ENCODE assay signal across 20 cellular contexts in the genomic region with DNA sequence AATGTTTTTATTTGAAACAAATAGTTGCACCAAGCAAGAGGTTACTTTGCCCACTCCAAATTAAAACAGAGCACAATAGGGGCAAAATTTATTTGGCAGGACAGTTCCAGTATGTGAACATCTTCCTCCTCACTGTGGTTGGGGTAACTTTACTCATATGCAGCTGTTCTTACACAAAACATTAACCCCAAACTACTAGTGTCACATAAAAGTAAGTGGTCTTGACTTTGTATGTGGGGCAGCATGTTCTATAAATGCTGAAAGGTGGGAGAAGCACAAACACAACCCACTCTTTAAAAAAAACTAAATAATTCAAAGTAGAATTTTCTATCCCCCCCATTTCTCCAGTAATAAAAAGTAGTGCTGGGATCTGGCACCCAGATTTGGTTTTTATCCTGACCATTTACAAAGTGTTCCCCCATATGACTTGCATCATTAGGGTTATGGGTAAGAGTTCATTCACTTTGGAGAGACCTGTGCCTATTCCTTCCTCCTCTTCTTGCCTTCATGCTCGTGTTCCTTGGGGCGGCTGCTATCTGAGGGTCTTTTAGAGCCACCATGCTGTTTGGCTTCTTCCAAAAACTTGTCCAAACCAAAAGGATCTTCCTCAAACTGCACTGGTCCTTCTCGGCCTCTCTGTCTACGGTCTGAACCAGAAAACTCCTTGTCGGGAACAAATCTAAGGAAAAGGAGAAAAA. TPM values are rescaled to one million over a fixed set of nuclear protein-coding genes. Genes with fewer than 3 reads are reported as not detected.
DNase-seq lines count a peak whose midpoint lies in the region; ATAC-seq, FAIRE-seq and TF ChIP-seq lines count a peak whose summit lies in the region.
"Had no signal": no experiment of that assay in that cellular context is flagged by ENCODE, and none has a peak within 500 bp of the region (broad histone marks: within the 10 kb centered on the region; RNA-seq: fewer than 3 reads in every experiment).

No MANE protein-coding gene starts in this region.

- CTCF ChIA-PET in HepG2 (lab: Yijun Ruan, JAX; ENCODE audit: low intra/inter-chr PET ratio, low total read pairs), result no interaction called here

- no peak overlapping the region for H3K4me2 ChIP-seq in HepG2 (ENCODE audit: low read depth, low read length)

- DNase-seq in HepG2 (ENCODE audit: low spot score), result no peak
- no peak for DNase-seq in right lobe of liver
- no peak for DNase-seq in activated naive CD8-positive, alpha-beta T cell treated with anti-CD3 and anti-CD28 coated beads, Interleukin-2, amount 50 U/mL, for 24 hours
- no peak for DNase-seq in head of caudate nucleus
- DNase-seq in NCI-H748 (lab: John Stamatoyannopoulos, UW; ENCODE audit: unreplicated experiment), result no peak
- DNase-seq: foreskin fibroblast; HCEC 1CT; hypothalamus; islet precursor cell; NCI-H1417; NCI-H2107; NCI-H510A treated with DMSO at 0.1 percent for 48 hours; nucleus accumbens; stimulated activated CD4-positive, alpha-beta T cell treated with anti-CD3 and anti-CD28 coated beads, Interleukin-12 subunit alpha, Interleukin-12 subunit beta, amount 100 ng/mL, for 4 hours; SW 1271; upper lobe of right lung had no signal

- H3K9me3 Mint-ChIP-seq in IgD-negative memory B cell, result no peaks in the 10 kb centered on the region
- no peaks in the 10 kb centered on the region for H3K9me3 Mint-ChIP-seq in activated naive CD8-positive, alpha-beta T cell treated with anti-CD3 and anti-CD28 coated beads, Interleukin-2, amount 50 U/mL, for 24 hours
- H3K9me3 Mint-ChIP-seq in stimulated activated memory B cell treated with anti-CD40 and anti-IgM and Interleukin-4, amounts not matched to agents 10 μg/mL and 1 μg/mL and 100 μg/mL, for 72 hours, result no peaks in the 10 kb centered on the region
- H3K9me3 Mint-ChIP-seq: dendritic cell treated with granulocyte-macrophage colony-stimulating factor and Interleukin-4, amounts not matched to agents 40 ng/mL and 50 ng/mL, for 4 days had no signal

- H3K4me1 Mint-ChIP-seq in IgD-negative memory B cell, result peaks cover 0 to 2% (median 2%) of the 10 kb centered on the region in 3 donors
- H3K4me1 Mint-ChIP-seq in activated naive CD8-positive, alpha-beta T cell treated with anti-CD3 and anti-CD28 coated beads, Interleukin-2, amount 50 U/mL, for 24 hours, result peaks cover 21% of the 10 kb centered on the region
- H3K4me1 Mint-ChIP-seq in stimulated activated memory B cell treated with anti-CD40 and anti-IgM and Interleukin-4, amounts not matched to agents 10 μg/mL and 1 μg/mL and 100 μg/mL, for 72 hours, result peaks cover 5% of the 10 kb centered on the region

- FAIRE-seq in HepG2 (lab: Jason Lieb, UNC), result no peak
- FAIRE-seq: bronchial epithelial cell had no signal

- peaks cover 11% of the 10 kb centered on the region for H3K79me2 ChIP-seq in HepG2 (ENCODE audit: insufficient read depth, low read length)

- TSS peak; percentile 60 for BruUV-seq in HepG2 (replicated peaks; lab: Mats Ljungman, UMichigan)

- peak in 1 of 2 experiments; percentile 3; a peak in 1 of 4 replicates for TF ChIP-seq POLR2A in HepG2 (IDR thresholded peaks at IDR 0.05; ENCODE audit: insufficient read depth in 1 of 2, low read depth in 2 of 2, low read length in 2 of 2)
- no peak for TF ChIP-seq POLR2A in right lobe of liver (IDR thresholded peaks at IDR 0.05)

- no peak overlapping the region for H3K4me3 Mint-ChIP-seq in IgD-negative memory B cell
- H3K4me3 Mint-ChIP-seq in activated naive CD8-positive, alpha-beta T cell treated with anti-CD3 and anti-CD28 coated beads, Interleukin-2, amount 50 U/mL, for 24 hours, result no peak overlapping the region
- no peak overlapping the region for H3K4me3 Mint-ChIP-seq in stimulated activated memory B cell treated with anti-CD40 and anti-IgM and Interleukin-4, amounts not matched to agents 10 μg/mL and 1 μg/mL and 100 μg/mL, for 72 hours
- H3K4me3 Mint-ChIP-seq: dendritic cell treated with granulocyte-macrophage colony-stimulating factor and Interleukin-4, amounts not matched to agents 40 ng/mL and 50 ng/mL, for 4 days had no signal

- H3K9me3 ChIP-seq in HepG2 (ENCODE audit: low read length) (no peaks in the 10 kb centered on the region), right lobe of liver (no peaks in the 10 kb centered on the region)
- H3K9me3 ChIP-seq: upper lobe of right lung had no signal

- H3K36me3 ChIP-seq in HepG2 (replicated peaks in 1 of 2; ENCODE audit: control insufficient read depth in 1 of 2, insufficient read depth in 2 of 2, low read length in 2 of 2) (peaks cover 9 to 72% of the 10 kb centered on the region in 2 experiments), right lobe of liver (peaks cover 3 to 93% (median 39%) of the 10 kb centered on the region in 4 donors)

- peak overlapping the region in 2 of 3 donors; percentile 9 to 13 for H3K27ac Mint-ChIP-seq in IgD-negative memory B cell
- peak overlapping the region; percentile 25 for H3K27ac Mint-ChIP-seq in activated naive CD8-positive, alpha-beta T cell treated with anti-CD3 and anti-CD28 coated beads, Interleukin-2, amount 50 U/mL, for 24 hours
- H3K27ac Mint-ChIP-seq in stimulated activated memory B cell treated with anti-CD40 and anti-IgM and Interleukin-4, amounts not matched to agents 10 μg/mL and 1 μg/mL and 100 μg/mL, for 72 hours, result peak overlapping the region; percentile 24

- H3K4me1 ChIP-seq in HepG2 (ENCODE audit: insufficient read depth, low read length) (no peaks in the 10 kb centered on the region), right lobe of liver (no peaks in the 10 kb centered on the region)
- H3K4me1 ChIP-seq: upper lobe of right lung had no signal

- H3K36me3 Mint-ChIP-seq in IgD-negative memory B cell, result peaks cover 12% of the 10 kb centered on the region
- H3K36me3 Mint-ChIP-seq in activated naive CD8-positive, alpha-beta T cell treated with anti-CD3 and anti-CD28 coated beads, Interleukin-2, amount 50 U/mL, for 24 hours (ENCODE audit: low read depth), result peaks cover 64% of the 10 kb centered on the region
- peaks cover 60% of the 10 kb centered on the region for H3K36me3 Mint-ChIP-seq in stimulated activated memory B cell treated with anti-CD40 and anti-IgM and Interleukin-4, amounts not matched to agents 10 μg/mL and 1 μg/mL and 100 μg/mL, for 72 hours

- POLR2A ChIA-PET in HepG2 (lab: Yijun Ruan, JAX), result no interaction called here

- no peak for TF ChIP-seq CTCF in HepG2 (CRISPR knock-in tag; IDR thresholded peaks at IDR 0.05)
- TF ChIP-seq CTCF in right lobe of liver (IDR thresholded peaks at IDR 0.05), result no peak

- no peak overlapping the region for H3K9ac ChIP-seq in HepG2 (ENCODE audit: insufficient read depth, low read depth, low read length)

- no peaks in the 10 kb centered on the region; the same call in 1 of the 2 replicates for H4K20me1 ChIP-seq in HepG2 (ENCODE audit: insufficient read depth, low read length)

- H3K27me3 Mint-ChIP-seq in IgD-negative memory B cell, result no peaks in the 10 kb centered on the region
- H3K27me3 Mint-ChIP-seq in activated naive CD8-positive, alpha-beta T cell treated with anti-CD3 and anti-CD28 coated beads, Interleukin-2, amount 50 U/mL, for 24 hours, result no peaks in the 10 kb centered on the region
- no peaks in the 10 kb centered on the region for H3K27me3 Mint-ChIP-seq in stimulated activated memory B cell treated with anti-CD40 and anti-IgM and Interleukin-4, amounts not matched to agents 10 μg/mL and 1 μg/mL and 100 μg/mL, for 72 hours
- H3K27me3 Mint-ChIP-seq: dendritic cell treated with granulocyte-macrophage colony-stimulating factor and Interleukin-4, amounts not matched to agents 40 ng/mL and 50 ng/mL, for 4 days had no signal

- no peak for ATAC-seq in HepG2
- ATAC-seq in right lobe of liver, result no peak
- ATAC-seq in activated naive CD8-positive, alpha-beta T cell treated with anti-CD3 and anti-CD28 coated beads, Interleukin-2, amount 50 U/mL, for 24 hours, result no peak
- ATAC-seq in stimulated activated memory B cell treated with anti-CD40 and anti-IgM and Interleukin-4, amounts not matched to agents 10 μg/mL and 1 μg/mL and 100 μg/mL, for 72 hours, result no peak
- ATAC-seq: upper lobe of right lung had no signal

- TF ChIP-seq RAD21 in HepG2 (CRISPR knock-in tag; IDR thresholded peaks at IDR 0.05), result no peak

- no peak overlapping the region for H2AFZ ChIP-seq in HepG2 (ENCODE audit: low read length)

- H3K27ac ChIP-seq in HepG2 (ENCODE audit: extremely low read length, insufficient read depth, low read length), result no peak overlapping the region
- H3K27ac ChIP-seq in right lobe of liver, result no peak overlapping the region
- H3K27ac ChIP-seq: upper lobe of right lung had no signal

- H3K27me3 ChIP-seq in HepG2 (ENCODE audit: control insufficient read depth in 1 of 2, insufficient read depth in 2 of 2, low read length in 2 of 2), result no peaks in the 10 kb centered on the region
- H3K27me3 ChIP-seq in right lobe of liver, result no peaks in the 10 kb centered on the region
- H3K27me3 ChIP-seq: upper lobe of right lung had no signal

- intact Hi-C loops in HepG2 (cut with micrococcal nuclease; ENCODE audit: unreplicated experiment) (no loop called here), right lobe of liver (cut with DNase I) (no loop called here), head of caudate nucleus (cut with DNase I) (no loop called here)

- TF ChIP-seq EP300 in HepG2 (IDR thresholded peaks at IDR 0.05; ENCODE audit: low read depth in 2 of 2, low read length in 2 of 2) (no peak), HepG2 (CRISPR knock-in tag; IDR thresholded peaks at IDR 0.05; ENCODE audit: borderline replicate concordance) (no peak)

- in situ Hi-C loops in HepG2 (cut with HindIII; ENCODE audit: extremely low pct_ligation_motif_present, low pct_unique_long_range_greater_than_20kb), result no loop called here

- H3K4me3 ChIP-seq in HepG2 (replicated peaks in 1 of 3; ENCODE audit: insufficient read depth in 1 of 3, low read depth in 2 of 3, low read length in 3 of 3) (no peak overlapping the region), right lobe of liver (no peak overlapping the region)
- H3K4me3 ChIP-seq: upper lobe of right lung had no signal

- 98% methylated on average over 5 of the region's 5 CpGs for WGBS in HepG2 (ENCODE audit: low lambda C conversion rate)
- WGBS in right lobe of liver (ENCODE audit: insufficient coverage, low coverage, low lambda C conversion rate, missing lambda C conversion rate), result 80% methylated on average over 5 of the region's 5 CpGs

RNA-seq across cellular contexts. Expression of gene SLIRP, which starts 9.9 kb away (rescaled TPM):
- 548 and 656 TPM in 2 replicates for total RNA-seq in HepG2 (2016; rRNA removed; fragmentation: Illumina TruSeq; extraction: Trizol)
- total RNA-seq in HepG2 (2016; cell fraction: cytosol; rRNA removed; fragmentation: Illumina TruSeq; extraction: Trizol; ENCODE audit: low read depth), result 191 and 199 TPM in 2 replicates
- total RNA-seq in HepG2 (2016; cell fraction: insoluble cytoplasmic fraction; rRNA removed; fragmentation: Illumina TruSeq; extraction: Trizol), result 524 and 730 TPM in 2 replicates
- total RNA-seq in HepG2 (2016; cell fraction: membrane; rRNA removed; fragmentation: Illumina TruSeq; extraction: Trizol), result 218 and 228 TPM in 2 replicates
- 193 and 196 TPM in 2 replicates for total RNA-seq in HepG2 (2016; cell fraction: nucleus; rRNA removed; fragmentation: Illumina TruSeq; extraction: Trizol)
- polyA plus RNA-seq in HepG2 (2011; rRNA removed), result 210 and 281 TPM in 2 replicates
- polyA plus RNA-seq in HepG2 (2011; cell fraction: cytosol; rRNA removed), result 140 and 189 TPM in 2 replicates
- polyA plus RNA-seq in HepG2 (2011; cell fraction: nucleus; rRNA removed), result 37.4 and 61.1 TPM in 2 replicates
- 209 and 256 TPM in 2 replicates for polyA plus RNA-seq in HepG2 (2012)
- 146 and 163 TPM in 2 replicates for polyA plus RNA-seq in HepG2 (2016; cell fraction: cytosol; fragmentation: Illumina TruSeq; extraction: Trizol; ENCODE audit: low read depth)
- polyA plus RNA-seq in HepG2 (2016; cell fraction: insoluble cytoplasmic fraction; fragmentation: Illumina TruSeq; extraction: Trizol; ENCODE audit: low read depth), result 446 and 490 TPM in 2 replicates
- 133 and 135 TPM in 2 replicates for polyA plus RNA-seq in HepG2 (2016; cell fraction: membrane; fragmentation: Illumina TruSeq; extraction: Trizol; ENCODE audit: low read depth)
- polyA plus RNA-seq in HepG2 (2016; cell fraction: nucleus; fragmentation: Illumina TruSeq; extraction: Trizol; ENCODE audit: insufficient read depth, low read depth), result 217 TPM in 2 replicates
- polyA minus RNA-seq in HepG2 (2011; rRNA and poly(A)+ RNA removed; ENCODE audit: low replicate concordance), result 34.7 and 77.7 TPM in 2 replicates
- 17.7 and 26.8 TPM in 2 replicates for polyA minus RNA-seq in HepG2 (2011; cell fraction: cytosol; rRNA and poly(A)+ RNA removed)
- polyA minus RNA-seq in HepG2 (2011; cell fraction: nucleus; rRNA and poly(A)+ RNA removed), result 27.0 and 27.2 TPM in 2 replicates
- total RNA-seq in right lobe of liver, result 100 to 1,000 TPM in 2 of 6 experiments, 10 to 100 TPM in 4; 51.3 to 214 (median 60.6) TPM
- polyA plus RNA-seq in IgD-negative memory B cell, result 227 TPM

RNA-seq across cellular contexts. Expression of gene ALKBH1, which starts 9.9 kb away (rescaled TPM):
- 14.3 and 14.5 TPM in 2 replicates for total RNA-seq in HepG2 (2016; rRNA removed; fragmentation: Illumina TruSeq; extraction: Trizol)
- 3.9 and 4.2 TPM in 2 replicates for total RNA-seq in HepG2 (2016; cell fraction: cytosol; rRNA removed; fragmentation: Illumina TruSeq; extraction: Trizol; ENCODE audit: low read depth)
- 12.6 and 16.1 TPM in 2 replicates for total RNA-seq in HepG2 (2016; cell fraction: insoluble cytoplasmic fraction; rRNA removed; fragmentation: Illumina TruSeq; extraction: Trizol)
- total RNA-seq in HepG2 (2016; cell fraction: membrane; rRNA removed; fragmentation: Illumina TruSeq; extraction: Trizol), result 6.2 and 7.1 TPM in 2 replicates
- 6.4 and 6.5 TPM in 2 replicates for total RNA-seq in HepG2 (2016; cell fraction: nucleus; rRNA removed; fragmentation: Illumina TruSeq; extraction: Trizol)
- 11.1 and 12.5 TPM in 2 replicates for polyA plus RNA-seq in HepG2 (2011; rRNA removed)
- 8.6 and 10.6 TPM in 2 replicates for polyA plus RNA-seq in HepG2 (2011; cell fraction: cytosol; rRNA removed)
- 6.2 and 6.7 TPM in 2 replicates for polyA plus RNA-seq in HepG2 (2011; cell fraction: nucleus; rRNA removed)
- polyA plus RNA-seq in HepG2 (2012), result 6.9 and 7.3 TPM in 2 replicates
- 1.6 and 2.1 TPM in 2 replicates for polyA plus RNA-seq in HepG2 (2016; cell fraction: cytosol; fragmentation: Illumina TruSeq; extraction: Trizol; ENCODE audit: low read depth)
- 17.8 and 17.9 TPM in 2 replicates for polyA plus RNA-seq in HepG2 (2016; cell fraction: insoluble cytoplasmic fraction; fragmentation: Illumina TruSeq; extraction: Trizol; ENCODE audit: low read depth)
- polyA plus RNA-seq in HepG2 (2016; cell fraction: membrane; fragmentation: Illumina TruSeq; extraction: Trizol; ENCODE audit: low read depth), result 2.7 and 3.2 TPM in 2 replicates
- polyA plus RNA-seq in HepG2 (2016; cell fraction: nucleus; fragmentation: Illumina TruSeq; extraction: Trizol; ENCODE audit: insufficient read depth, low read depth), result 11.7 and 12.0 TPM in 2 replicates
- polyA minus RNA-seq in HepG2 (2011; rRNA and poly(A)+ RNA removed; ENCODE audit: low replicate concordance), result 12.8 and 19.7 TPM in 2 replicates
- polyA minus RNA-seq in HepG2 (2011; cell fraction: cytosol; rRNA and poly(A)+ RNA removed), result 7.4 and 7.7 TPM in 2 replicates
- 7.6 and 11.6 TPM in 2 replicates for polyA minus RNA-seq in HepG2 (2011; cell fraction: nucleus; rRNA and poly(A)+ RNA removed)
- 1 to 10 TPM; 4.9 to 7.1 (median 5.5) TPM for total RNA-seq in right lobe of liver
- 10.2 TPM for polyA plus RNA-seq in IgD-negative memory B cell

RNA-seq across cellular contexts. Expression of gene SNW1, which starts 43.2 kb away (rescaled TPM):
- 65.8 and 103 TPM in 2 replicates for total RNA-seq in HepG2 (2016; rRNA removed; fragmentation: Illumina TruSeq; extraction: Trizol)
- 8.7 and 10.7 TPM in 2 replicates for total RNA-seq in HepG2 (2016; cell fraction: cytosol; rRNA removed; fragmentation: Illumina TruSeq; extraction: Trizol; ENCODE audit: low read depth)
- 69.8 and 98.6 TPM in 2 replicates for total RNA-seq in HepG2 (2016; cell fraction: insoluble cytoplasmic fraction; rRNA removed; fragmentation: Illumina TruSeq; extraction: Trizol)
- total RNA-seq in HepG2 (2016; cell fraction: membrane; rRNA removed; fragmentation: Illumina TruSeq; extraction: Trizol), result 20.1 and 24.8 TPM in 2 replicates
- 49.6 and 52.1 TPM in 2 replicates for total RNA-seq in HepG2 (2016; cell fraction: nucleus; rRNA removed; fragmentation: Illumina TruSeq; extraction: Trizol)
- 19.8 and 23.2 TPM in 2 replicates for polyA plus RNA-seq in HepG2 (2011; rRNA removed)
- 11.7 and 16.1 TPM in 2 replicates for polyA plus RNA-seq in HepG2 (2011; cell fraction: cytosol; rRNA removed)
- 15.7 and 16.5 TPM in 2 replicates for polyA plus RNA-seq in HepG2 (2011; cell fraction: nucleus; rRNA removed)
- 44.9 and 47.3 TPM in 2 replicates for polyA plus RNA-seq in HepG2 (2012)
- polyA plus RNA-seq in HepG2 (2016; cell fraction: cytosol; fragmentation: Illumina TruSeq; extraction: Trizol; ENCODE audit: low read depth), result 7.0 and 8.4 TPM in 2 replicates
- polyA plus RNA-seq in HepG2 (2016; cell fraction: insoluble cytoplasmic fraction; fragmentation: Illumina TruSeq; extraction: Trizol; ENCODE audit: low read depth), result 113 and 115 TPM in 2 replicates
- 16.1 and 16.3 TPM in 2 replicates for polyA plus RNA-seq in HepG2 (2016; cell fraction: membrane; fragmentation: Illumina TruSeq; extraction: Trizol; ENCODE audit: low read depth)
- 64.6 and 65.0 TPM in 2 replicates for polyA plus RNA-seq in HepG2 (2016; cell fraction: nucleus; fragmentation: Illumina TruSeq; extraction: Trizol; ENCODE audit: insufficient read depth, low read depth)
- polyA minus RNA-seq in HepG2 (2011; rRNA and poly(A)+ RNA removed; ENCODE audit: low replicate concordance), result 8.0 and 14.1 TPM in 2 replicates
- polyA minus RNA-seq in HepG2 (2011; cell fraction: cytosol; rRNA and poly(A)+ RNA removed), result 19.6 and 26.3 TPM in 2 replicates
- 26.9 and 29.6 TPM in 2 replicates for polyA minus RNA-seq in HepG2 (2011; cell fraction: nucleus; rRNA and poly(A)+ RNA removed)
- total RNA-seq in right lobe of liver, result 10 to 100 TPM; 16.2 to 27.9 (median 22.1) TPM
- 65.1 TPM for polyA plus RNA-seq in IgD-negative memory B cell
